6 cellular contexts compared by ENCODE assay signal in genomic region chr12:10340946-10341345, GRCh38. TPM values are rescaled to one million over a fixed set of nuclear protein-coding genes. Genes with fewer than 3 reads are reported as not detected.
"Had no signal": no experiment of that assay in that cellular context is flagged by ENCODE, and none has a peak within 500 bp of the region (broad histone marks: within the 10 kb centered on the region; RNA-seq: fewer than 3 reads in every experiment).

No MANE protein-coding gene starts in this region.

RNA-seq across cellular contexts. Expression of gene KLRD1, which starts 33.3 kb away (rescaled TPM):
- total RNA-seq: H9, HT-29, K562 had no signal
- polyA plus RNA-seq: K562 had no signal

RNA-seq across cellular contexts. Expression of gene KLRK1, which starts 48.9 kb away (rescaled TPM):
- total RNA-seq: GM23338, H1, H9, IMR-90 had no signal
- polyA plus RNA-seq: GM23338, H1, IMR-90 had no signal
